Comparison of ENCODE assay signal across 9 cellular contexts in the genomic region with DNA sequence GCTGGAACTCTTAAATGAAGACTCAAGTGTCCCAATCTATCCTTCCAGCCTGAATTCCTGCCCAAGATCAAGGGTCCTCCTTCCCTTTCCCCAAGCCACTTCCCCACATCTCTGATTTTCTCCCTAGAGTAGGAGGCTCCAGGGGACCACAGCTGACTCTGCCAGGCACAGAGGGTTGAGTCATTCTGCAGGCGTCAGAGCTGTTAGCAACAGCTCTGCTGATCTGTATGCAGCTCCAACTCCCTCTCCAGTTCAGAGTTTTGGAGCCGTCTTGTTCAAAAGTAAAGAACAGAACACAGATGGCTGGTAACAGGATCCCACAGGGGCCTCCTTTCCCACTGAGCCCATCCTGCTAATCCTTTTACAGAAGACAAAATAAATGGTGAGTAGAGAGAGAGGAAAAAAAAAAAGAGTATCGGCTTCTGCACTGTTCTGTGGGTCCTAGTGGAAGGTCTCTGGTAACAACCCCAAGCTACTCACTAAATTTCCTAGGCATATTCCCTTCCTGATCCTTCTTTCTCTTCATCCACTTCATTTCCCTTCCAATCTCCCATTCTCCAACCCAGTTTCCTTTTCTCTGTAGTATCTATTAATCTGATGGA. TPM values are rescaled to one million over a fixed set of nuclear protein-coding genes. Genes with fewer than 3 reads are reported as not detected.
DNase-seq lines count a peak whose midpoint lies in the region; ATAC-seq and TF ChIP-seq lines count a peak whose summit lies in the region.
"Had no signal": no experiment of that assay in that cellular context is flagged by ENCODE, and none has a peak within 500 bp of the region (broad histone marks: within the 10 kb centered on the region; RNA-seq: fewer than 3 reads in every experiment).

No MANE protein-coding gene starts in this region.

- no peaks in the 10 kb centered on the region for H3K9me3 ChIP-seq in colonic mucosa

- DNase-seq in GM03348 (ENCODE audit: low spot score) (peak; percentile 83), foreskin keratinocyte (peak in 1 of 2 donors; percentile 46), osteocyte (ENCODE audit: extremely low spot score, unreplicated experiment) (peak; percentile 78), NCI-H345 treated with DMSO at 0.1 percent for 48 hours (lab: John Stamatoyannopoulos, UW; ENCODE audit: unreplicated experiment) (no peak), CD1c-positive myeloid dendritic cell (ENCODE audit: extremely low spot score) (no peak), colonic mucosa (no peak)

- no peaks in the 10 kb centered on the region for H3K9me3 Mint-ChIP-seq in osteocyte (ENCODE audit: unreplicated experiment)

- intact Hi-C loops in colonic mucosa (cut with DNase I), result no loop called here

- TF ChIP-seq CTCF in foreskin keratinocyte (conservative IDR thresholded peaks at IDR 0.05), result no peak
- TF ChIP-seq CTCF in osteocyte (IDR thresholded peaks at IDR 0.05), result no peak
- no peak for TF ChIP-seq CTCF in colonic mucosa (IDR thresholded peaks at IDR 0.05)

- H3K27ac ChIP-seq in foreskin keratinocyte (no peak overlapping the region), colonic mucosa (no peak overlapping the region)
- H3K27ac ChIP-seq: epithelial cell of prostate had no signal

- H3K27me3 Mint-ChIP-seq in osteocyte (ENCODE audit: unreplicated experiment), result no peaks in the 10 kb centered on the region

- H3K36me3 ChIP-seq in colonic mucosa, result no peaks in the 10 kb centered on the region

- H3K27me3 ChIP-seq in foreskin keratinocyte, result peaks cover 5% of the 10 kb centered on the region
- no peaks in the 10 kb centered on the region for H3K27me3 ChIP-seq in colonic mucosa

- peaks cover 16% of the 10 kb centered on the region for H3K4me1 Mint-ChIP-seq in osteocyte (ENCODE audit: unreplicated experiment)

- H3K4me3 ChIP-seq in colonic mucosa, result no peak overlapping the region

- H3K9ac ChIP-seq in colonic mucosa (ENCODE audit: low read depth in 2 of 2, low read length in 2 of 2), result no peak overlapping the region

- H3K27ac Mint-ChIP-seq in osteocyte (ENCODE audit: unreplicated experiment), result peak overlapping the region; percentile 75

- H3K4me1 ChIP-seq in foreskin keratinocyte, result no peaks in the 10 kb centered on the region
- no peaks in the 10 kb centered on the region for H3K4me1 ChIP-seq in colonic mucosa

- no peaks in the 10 kb centered on the region for H3K36me3 Mint-ChIP-seq in osteocyte (ENCODE audit: unreplicated experiment)

- no peak overlapping the region for H3K4me3 Mint-ChIP-seq in osteocyte (ENCODE audit: unreplicated experiment)

- peak; percentile 100 for ATAC-seq in SK-N-SH treated with all-trans-retinoic acid at 6 μM for 48 hours
- peak; percentile 70 for ATAC-seq in foreskin keratinocyte
- no peak for ATAC-seq in HG02981 (IDR thresholded peaks at IDR 0.05; ENCODE audit: unreplicated experiment)

TF ChIP-seq in SK-N-SH treated with all-trans-retinoic acid at 6 μM for 48 hours, 23 proteins besides CTCF, POLR2A, EP300 and RAD21:
- no peak for TF ChIP-seq ARNTL (CRISPR knock-in tag; IDR thresholded peaks at IDR 0.05; ENCODE audit: borderline replicate concordance, low read depth)
- no peak for TF ChIP-seq ISL1 (CRISPR knock-in tag; IDR thresholded peaks at IDR 0.05)
- no peak for TF ChIP-seq RARB (CRISPR knock-in tag; IDR thresholded peaks at IDR 0.05)
- TF ChIP-seq ZFP30 (CRISPR knock-in tag; IDR thresholded peaks at IDR 0.05), result no peak
- no peak for TF ChIP-seq GLIS3 (CRISPR knock-in tag; IDR thresholded peaks at IDR 0.05)
- no peak for TF ChIP-seq PATZ1 (CRISPR knock-in tag; IDR thresholded peaks at IDR 0.05; ENCODE audit: borderline replicate concordance)
- TF ChIP-seq ZNF70 (CRISPR knock-in tag; IDR thresholded peaks at IDR 0.05), result no peak
- TF ChIP-seq, protein P1, sequence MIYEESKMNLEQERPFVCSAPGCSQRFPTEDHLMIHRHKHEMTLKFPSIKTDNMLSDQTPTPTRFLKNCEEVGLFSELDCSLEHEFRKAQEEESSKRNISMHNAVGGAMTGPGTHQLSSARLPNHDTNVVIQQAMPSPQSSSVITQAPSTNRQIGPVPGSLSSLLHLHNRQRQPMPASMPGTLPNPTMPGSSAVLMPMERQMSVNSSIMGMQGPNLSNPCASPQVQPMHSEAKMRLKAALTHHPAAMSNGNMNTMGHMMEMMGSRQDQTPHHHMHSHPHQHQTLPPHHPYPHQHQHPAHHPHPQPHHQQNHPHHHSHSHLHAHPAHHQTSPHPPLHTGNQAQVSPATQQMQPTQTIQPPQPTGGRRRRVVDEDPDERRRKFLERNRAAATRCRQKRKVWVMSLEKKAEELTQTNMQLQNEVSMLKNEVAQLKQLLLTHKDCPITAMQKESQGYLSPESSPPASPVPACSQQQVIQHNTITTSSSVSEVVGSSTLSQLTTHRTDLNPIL (CRISPR knock-in tag; IDR thresholded peaks at IDR 0.05; ENCODE audit: low read depth), result no peak
- no peak for TF ChIP-seq OSR1 (CRISPR knock-in tag; IDR thresholded peaks at IDR 0.05)
- TF ChIP-seq ZNF565 (CRISPR knock-in tag; conservative IDR thresholded peaks at IDR 0.05; ENCODE audit: low read depth), result no peak
- no peak for TF ChIP-seq TOX (CRISPR knock-in tag; IDR thresholded peaks at IDR 0.05; ENCODE audit: borderline replicate concordance)
- TF ChIP-seq PPARA (CRISPR knock-in tag; IDR thresholded peaks at IDR 0.05; ENCODE audit: borderline replicate concordance), result no peak
- TF ChIP-seq ZFP3 (CRISPR knock-in tag; IDR thresholded peaks at IDR 0.05), result no peak
- no peak for TF ChIP-seq ESRRG (CRISPR knock-in tag; IDR thresholded peaks at IDR 0.05)
- TF ChIP-seq, protein P2, sequence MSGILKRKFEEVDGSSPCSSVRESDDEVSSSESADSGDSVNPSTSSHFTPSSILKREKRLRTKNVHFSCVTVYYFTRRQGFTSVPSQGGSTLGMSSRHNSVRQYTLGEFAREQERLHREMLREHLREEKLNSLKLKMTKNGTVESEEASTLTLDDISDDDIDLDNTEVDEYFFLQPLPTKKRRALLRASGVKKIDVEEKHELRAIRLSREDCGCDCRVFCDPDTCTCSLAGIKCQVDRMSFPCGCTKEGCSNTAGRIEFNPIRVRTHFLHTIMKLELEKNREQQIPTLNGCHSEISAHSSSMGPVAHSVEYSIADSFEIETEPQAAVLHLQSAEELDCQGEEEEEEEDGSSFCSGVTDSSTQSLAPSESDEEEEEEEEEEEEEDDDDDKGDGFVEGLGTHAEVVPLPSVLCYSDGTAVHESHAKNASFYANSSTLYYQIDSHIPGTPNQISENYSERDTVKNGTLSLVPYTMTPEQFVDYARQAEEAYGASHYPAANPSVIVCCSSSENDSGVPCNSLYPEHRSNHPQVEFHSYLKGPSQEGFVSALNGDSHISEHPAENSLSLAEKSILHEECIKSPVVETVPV (CRISPR knock-in tag; IDR thresholded peaks at IDR 0.05), result no peak
- no peak for TF ChIP-seq ZC3H10 (CRISPR knock-in tag; IDR thresholded peaks at IDR 0.05)
- no peak for TF ChIP-seq TCF4 (CRISPR knock-in tag; IDR thresholded peaks at IDR 0.05; ENCODE audit: borderline replicate concordance)
TF ChIP-seq in SK-N-SH treated with all-trans-retinoic acid at 6 μM for 48 hours: peak in this region for 0.

RNA-seq across cellular contexts. Expression of gene TAOK1, which starts 13.4 kb away (rescaled TPM):
- total RNA-seq in foreskin keratinocyte (34.5 and 36.9 TPM in 2 replicates), osteocyte (79.7 and 81.1 TPM in 2 replicates), colonic mucosa (10 to 100 TPM; 42.1 to 57.1 TPM)
- 4.1 and 4.5 TPM in 2 replicates for polyA plus RNA-seq in foreskin keratinocyte

Comparison
In these comparisons a context has a peak if more than half of its experiments do, and no peak if none do; other contexts are left out.
1. DNase-seq: peak in GM03348 (single experiment) and osteocyte (single experiment); none in NCI-H345 treated with DMSO at 0.1 percent for 48 hours (single experiment), CD1c-positive myeloid dendritic cell (single experiment) and colonic mucosa (single experiment).